In genomic region chr16:10405386-10405939, GRCh38 we compare ENCODE assay signal across 18 cellular contexts. TPM values are rescaled to one million over a fixed set of nuclear protein-coding genes. Genes with fewer than 3 reads are reported as not detected.
DNase-seq lines count a peak whose midpoint lies in the region; FAIRE-seq and TF ChIP-seq lines count a peak whose summit lies in the region.
"Had no signal": no experiment of that assay in that cellular context is flagged by ENCODE, and none has a peak within 500 bp of the region (broad histone marks: within the 10 kb centered on the region; RNA-seq: fewer than 3 reads in every experiment).

No MANE protein-coding gene starts in this region.

- peaks cover 0 to 6% of the 10 kb centered on the region in 2 donors for H3K4me1 ChIP-seq in adrenal gland (replicated peaks in 1 of 2)
- H3K4me1 ChIP-seq: foreskin keratinocyte had no signal

- no peaks in the 10 kb centered on the region for H3K36me3 ChIP-seq in adrenal gland (replicated peaks in 1 of 2)

- intact Hi-C loops in adrenal gland (cut with DNase I) = no loop called here

- peaks cover 0 to 20% (median 0%) of the 10 kb centered on the region in 3 donors for H3K9me3 ChIP-seq in adrenal gland (replicated peaks in 1 of 3)

- peaks cover 25 to 45% (median 39%) of the 10 kb centered on the region in 6 donors for H3K9me3 Mint-ChIP-seq in immature natural killer cell

- no peak overlapping the region for H3K27ac Mint-ChIP-seq in immature natural killer cell
- H3K27ac Mint-ChIP-seq: type B pancreatic cell had no signal

- H3K4me3 ChIP-seq in adrenal gland = no peak overlapping the region
- no peak overlapping the region for H3K4me3 ChIP-seq in fibroblast of villous mesenchyme (ENCODE audit: low read depth, low read length)
- H3K4me3 ChIP-seq: skin epidermis had no signal

- no peaks in the 10 kb centered on the region for H3K27me3 ChIP-seq in adrenal gland
- H3K27me3 ChIP-seq: foreskin keratinocyte had no signal

- no peak overlapping the region for H3K4me3 Mint-ChIP-seq in immature natural killer cell
- H3K4me3 Mint-ChIP-seq: type B pancreatic cell had no signal

- TF ChIP-seq POLR2A in adrenal gland (IDR thresholded peaks at IDR 0.05) = no peak

- TF ChIP-seq CTCF in adrenal gland (IDR thresholded peaks at IDR 0.05) (no peak), fibroblast of villous mesenchyme (IDR thresholded peaks at IDR 0.05; ENCODE audit: insufficient read depth, low read depth, low read length) (no peak)

- WGBS in adrenal gland, 4 donors = 31 to 49% (median 40%) methylated on average over 3 to 4 of the region's 4 CpGs

- H3K4me1 Mint-ChIP-seq in immature natural killer cell = peaks cover 17 to 31% of the 10 kb centered on the region in 2 donors

- peaks cover 0 to 4% (median 0%) of the 10 kb centered on the region in 3 donors for H3K27me3 Mint-ChIP-seq in immature natural killer cell (ENCODE audit: low read depth in 3 of 3)
- H3K27me3 Mint-ChIP-seq: type B pancreatic cell had no signal

- H3K36me3 Mint-ChIP-seq in immature natural killer cell = peaks cover 41 to 54% (median 53%) of the 10 kb centered on the region in 3 donors

- peak overlapping the region in 1 of 5 donors; percentile 41 for H3K27ac ChIP-seq in adrenal gland
- H3K27ac ChIP-seq: foreskin keratinocyte, skin epidermis had no signal

- DNase-seq in GM19239 (ENCODE audit: insufficient read length, low spot score) (no peak), adrenal gland (peak in 5 of 7 donors; percentile 19 to 57 (median 40)), fibroblast of villous mesenchyme (ENCODE audit: low read depth) (peak; percentile 20), myocyte (ENCODE audit: low read depth) (peak; percentile 9), SKM-1 treated with dmso at 0.1 percent for 144 hours (lab: John Stamatoyannopoulos, UW; ENCODE audit: unreplicated experiment) (no peak), immature natural killer cell (no peak), amniotic stem cell (lab: John Stamatoyannopoulos, UW) (no peak)
- no peak for DNase-seq in activated naive CD4-positive, alpha-beta T cell treated with anti-CD3 and anti-CD28 coated beads, Interleukin-2, amount 50 U/mL, for 16 hours
- DNase-seq: activated CD4-positive, alpha-beta T cell treated with anti-CD3 and anti-CD28 coated beads for 1 hour; activated effector memory CD4-positive, alpha-beta T cell treated with anti-CD3 and anti-CD28 coated beads, Interleukin-2, amount 50 U/mL, for 16 hours; foreskin keratinocyte; NCI-H2107; NCI-H82; nucleus accumbens; RPMI8226 had no signal

- peak; percentile 4 for FAIRE-seq in GM19239 (lab: Jason Lieb, UNC)
- FAIRE-seq: bronchial epithelial cell had no signal

RNA-seq across cellular contexts. Expression of gene ATF7IP2, which starts 19.6 kb away (rescaled TPM):
- 10 to 100 TPM; 28.6 to 97.6 (median 68.5) TPM for total RNA-seq in adrenal gland
- 10 to 100 TPM; 73.3 to 78.0 (median 77.7) TPM for polyA plus RNA-seq in adrenal gland
- total RNA-seq in fibroblast of villous mesenchyme = 4.8 and 6.5 TPM in 2 replicates
- 4.7 and 10.1 TPM in 2 replicates for total RNA-seq in myocyte
- polyA plus RNA-seq in myocyte (2012) = 6.6 TPM
- 100 to 1,000 TPM in 1 of 3 donors, 10 to 100 TPM in 2; 34.5 to 118 (median 39.1) TPM for polyA plus RNA-seq in immature natural killer cell

Comparison
In these comparisons a context has a peak if more than half of its experiments do, and no peak if none do; other contexts are left out.
1. DNase-seq: peak in adrenal gland (5 of 7), fibroblast of villous mesenchyme (single experiment) and myocyte (single experiment); none in GM19239 (single experiment), SKM-1 treated with dmso at 0.1 percent for 144 hours (single experiment), activated naive CD4-positive, alpha-beta T cell treated with anti-CD3 and anti-CD28 coated beads, Interleukin-2, amount 50 U/mL, for 16 hours (single experiment), immature natural killer cell (0 of 3) and amniotic stem cell (single experiment).